In the genomic region with DNA sequence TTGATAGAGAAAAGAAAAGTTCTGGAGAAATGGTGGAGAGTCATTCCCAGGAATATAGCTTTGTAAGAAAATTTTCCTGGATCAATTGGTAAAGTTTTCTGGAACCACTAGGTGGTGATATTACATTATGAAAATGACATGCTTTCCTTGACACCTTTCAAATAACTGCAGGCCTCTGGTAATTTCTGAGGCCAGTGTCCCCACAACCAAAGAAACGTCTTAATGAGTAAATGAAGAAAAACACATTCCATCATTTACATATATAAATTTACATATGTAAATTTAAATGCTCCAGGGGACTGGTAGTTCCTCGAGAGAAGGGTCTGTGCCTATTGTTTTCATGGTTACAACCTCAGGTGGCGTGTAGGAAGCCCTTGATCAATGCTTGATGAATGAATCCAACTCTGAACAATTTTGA, we compare ENCODE assay signal across 8 cellular contexts. TPM values are rescaled to one million over a fixed set of nuclear protein-coding genes. Genes with fewer than 3 reads are reported as not detected.
DNase-seq lines count a peak whose midpoint lies in the region; ATAC-seq and TF ChIP-seq lines count a peak whose summit lies in the region.

No MANE protein-coding gene starts in this region.

- H3K9me3 Mint-ChIP-seq in activated T-helper 17 cell treated with anti-CD3 and anti-CD28 coated beads, Interleukin-2, amount 50 U/mL, for 72 hours = no peaks in the 10 kb centered on the region

- H3K9me3 ChIP-seq in cardiac muscle cell (ENCODE audit: low read depth) = no peaks in the 10 kb centered on the region

- H3K27me3 Mint-ChIP-seq in activated T-helper 17 cell treated with anti-CD3 and anti-CD28 coated beads, Interleukin-2, amount 50 U/mL, for 72 hours = no peaks in the 10 kb centered on the region

- H3K27me3 ChIP-seq in cardiac muscle cell = no peaks in the 10 kb centered on the region

- H3K27ac Mint-ChIP-seq in activated T-helper 17 cell treated with anti-CD3 and anti-CD28 coated beads, Interleukin-2, amount 50 U/mL, for 72 hours = no peak overlapping the region

- H3K4me1 ChIP-seq in cardiac muscle cell (ENCODE audit: low read depth) = no peaks in the 10 kb centered on the region

- DNase-seq in stimulated activated CD4-positive, alpha-beta T cell treated with anti-CD3 and anti-CD28 coated beads, Interleukin-2, amount 100 ng/mL, for 48 hours = peak; percentile 5 to 10
- DNase-seq in stimulated activated CD4-positive, alpha-beta T cell treated with anti-CD3 and anti-CD28 coated beads, Interleukin-12 subunit alpha, Interleukin-12 subunit beta, amount 100 ng/mL, for 4 hours = no peak
- DNase-seq in MV-4-11 (lab: John Stamatoyannopoulos, UW) (peak; percentile 5), cardiac muscle cell (ENCODE audit: low read depth in 1 of 2, low spot score in 1 of 2) (peak; percentile 63 to 73), retina (peak; percentile 63)

- H3K36me3 ChIP-seq in cardiac muscle cell = no peaks in the 10 kb centered on the region

- peak; percentile 52 for ATAC-seq in activated T-helper 17 cell treated with anti-CD3 and anti-CD28 coated beads, Interleukin-2, amount 50 U/mL, for 72 hours (replicated peaks)
- no peak for ATAC-seq in HG03469 (IDR thresholded peaks at IDR 0.05; ENCODE audit: unreplicated experiment)
- no peak for ATAC-seq in HG03520 (IDR thresholded peaks at IDR 0.05; ENCODE audit: unreplicated experiment)

- TF ChIP-seq CTCF in cardiac muscle cell (IDR thresholded peaks at IDR 0.05; ENCODE audit: low read depth, low read length) = peak; percentile 53

- H3K27ac ChIP-seq in cardiac muscle cell = no peak overlapping the region

- H3K4me3 ChIP-seq in cardiac muscle cell = no peak overlapping the region

- no peaks in the 10 kb centered on the region for H3K36me3 Mint-ChIP-seq in activated T-helper 17 cell treated with anti-CD3 and anti-CD28 coated beads, Interleukin-2, amount 50 U/mL, for 72 hours (ENCODE audit: low read depth)

- no peak overlapping the region for H3K4me3 Mint-ChIP-seq in activated T-helper 17 cell treated with anti-CD3 and anti-CD28 coated beads, Interleukin-2, amount 50 U/mL, for 72 hours

- peaks cover 4% of the 10 kb centered on the region for H3K4me1 Mint-ChIP-seq in activated T-helper 17 cell treated with anti-CD3 and anti-CD28 coated beads, Interleukin-2, amount 50 U/mL, for 72 hours

RNA-seq across cellular contexts. Expression of gene RGS3, which starts 17.2 kb away (rescaled TPM):
- 10 to 100 TPM; 23.0 to 85.8 TPM for total RNA-seq in activated T-helper 17 cell treated with anti-CD3 and anti-CD28 coated beads, Interleukin-2, amount 50 U/mL, for 72 hours
- 102 and 126 TPM in 2 replicates for total RNA-seq in cardiac muscle cell
- polyA plus RNA-seq in cardiac muscle cell = 94.7 and 94.9 TPM in 2 replicates

RNA-seq across cellular contexts. Expression of gene C9orf43, which starts 35.8 kb away (rescaled TPM):
- under 1 TPM; 0.69 to 0.76 TPM for total RNA-seq in activated T-helper 17 cell treated with anti-CD3 and anti-CD28 coated beads, Interleukin-2, amount 50 U/mL, for 72 hours
- total RNA-seq in cardiac muscle cell = 0.42 and 2.3 TPM in 2 replicates
- 1.4 TPM in 1 of 2 replicates, not detected in the other for polyA plus RNA-seq in cardiac muscle cell

RNA-seq across cellular contexts. Expression of gene POLE3, which starts 35.9 kb away (rescaled TPM):
- 10 to 100 TPM; 35.5 to 85.2 TPM for total RNA-seq in activated T-helper 17 cell treated with anti-CD3 and anti-CD28 coated beads, Interleukin-2, amount 50 U/mL, for 72 hours
- 36.5 TPM in 2 replicates for total RNA-seq in cardiac muscle cell
- 45.5 and 54.0 TPM in 2 replicates for polyA plus RNA-seq in cardiac muscle cell

RNA-seq across cellular contexts. Expression of gene ALAD, which starts 45.2 kb away (rescaled TPM):
- total RNA-seq in activated T-helper 17 cell treated with anti-CD3 and anti-CD28 coated beads, Interleukin-2, amount 50 U/mL, for 72 hours = 10 to 100 TPM; 24.8 to 30.5 TPM
- 16.6 and 19.1 TPM in 2 replicates for total RNA-seq in cardiac muscle cell
- 17.3 and 20.3 TPM in 2 replicates for polyA plus RNA-seq in cardiac muscle cell
